ENCODE assay signal across 26 cellular contexts in the genomic region with DNA sequence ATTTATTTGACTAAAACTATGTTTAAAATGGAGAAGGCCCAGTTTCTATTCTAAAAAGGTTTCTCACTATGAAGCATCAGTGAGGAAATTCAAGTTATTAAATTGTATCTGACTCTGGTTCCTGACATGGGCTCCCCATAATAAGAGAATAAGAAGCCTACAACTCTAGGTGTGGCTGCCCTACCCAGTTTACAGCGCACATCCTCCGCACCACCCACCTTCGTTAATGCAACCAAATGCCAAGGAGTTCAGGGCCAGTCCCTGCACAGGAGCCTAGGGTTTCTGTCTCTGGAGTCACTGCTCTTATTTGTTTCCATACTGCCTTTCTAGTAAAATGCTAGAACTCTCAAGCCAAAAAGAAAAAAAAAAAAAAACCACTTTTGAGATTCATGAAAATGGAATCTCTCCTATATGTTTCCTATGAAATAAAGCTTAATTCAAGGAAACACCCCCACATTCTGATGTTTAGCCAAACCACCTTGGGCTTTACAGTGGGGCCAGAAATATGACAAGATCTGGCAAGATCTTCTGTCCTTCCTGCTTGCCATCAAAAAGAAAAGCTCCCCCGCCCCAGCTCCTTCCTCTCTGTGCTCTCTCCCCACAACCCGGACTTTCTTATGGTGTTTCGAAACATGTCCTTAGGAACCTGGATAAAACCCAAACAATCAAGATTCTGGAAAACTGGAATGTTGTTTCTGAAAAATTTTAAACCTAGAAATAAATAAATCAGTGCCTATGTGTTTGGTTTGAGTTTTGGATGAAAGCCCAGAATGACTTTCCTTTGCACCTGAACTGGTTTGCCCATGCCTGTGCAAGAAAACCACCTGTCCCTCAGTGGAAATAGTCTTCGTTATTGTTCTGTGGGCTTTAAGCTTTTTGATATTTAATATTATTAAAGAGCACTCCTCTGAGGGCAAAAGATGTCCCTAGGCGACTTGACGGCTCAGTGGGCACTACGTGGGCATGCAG.
DNase-seq lines count a peak whose midpoint lies in the region; ATAC-seq and TF ChIP-seq lines count a peak whose summit lies in the region.
"Had no signal": no experiment of that assay in that cellular context is flagged by ENCODE, and none has a peak within 500 bp of the region (broad histone marks: within the 10 kb centered on the region; RNA-seq: fewer than 3 reads in every experiment).

No MANE protein-coding gene starts in this region.

- H2AFZ ChIP-seq in SK-N-SH (ENCODE audit: low read depth) = no peak overlapping the region
- H2AFZ ChIP-seq: GM23338 had no signal

- no peaks in the 10 kb centered on the region for H3K36me3 ChIP-seq in SK-N-SH (replicated peaks in 1 of 2; ENCODE audit: control insufficient read depth in 1 of 2, insufficient read depth in 2 of 2, low read length in 1 of 2)
- no peaks in the 10 kb centered on the region for H3K36me3 ChIP-seq in esophagus squamous epithelium
- H3K36me3 ChIP-seq: BE2C, pancreas had no signal

- no peak overlapping the region for H3K4me2 ChIP-seq in SK-N-SH
- H3K4me2 ChIP-seq: A549, GM23338 had no signal

- H3K9ac ChIP-seq in SK-N-SH = no peak overlapping the region

- H3K4me1 ChIP-seq in SK-N-SH (ENCODE audit: control insufficient read depth in 1 of 2, insufficient read depth in 2 of 2, low read depth in 1 of 2, low read length in 1 of 2) (peaks cover 0 to 10% of the 10 kb centered on the region in 2 experiments; a peak in 1 of 4 replicates), foreskin keratinocyte (peaks cover 3% of the 10 kb centered on the region), esophagus squamous epithelium (peaks cover 3 to 44% (median 20%) of the 10 kb centered on the region in 3 donors)
- H3K4me1 ChIP-seq: A549, BE2C, pancreas had no signal

- ATAC-seq in SK-N-SH treated with all-trans-retinoic acid at 6 μM for 48 hours (no peak), foreskin keratinocyte (no peak)
- no peak for ATAC-seq in stimulated activated naive CD8-positive, alpha-beta T cell treated with anti-CD3 and anti-CD28 coated beads, Interleukin-15, Interleukin-2, amounts not matched to agents 100 U/mL and 50 U/mL, for 24 hours
- ATAC-seq: A549, GM23338, left cardiac atrium, natural killer cell, right cardiac atrium had no signal

- H4K20me1 ChIP-seq in SK-N-SH (ENCODE audit: insufficient read depth) = no peaks in the 10 kb centered on the region

- no peak overlapping the region for H3K4me3 ChIP-seq in SK-N-SH (ENCODE audit: low read depth in 2 of 2, low read length in 1 of 2)
- H3K4me3 ChIP-seq in esophagus squamous epithelium = no peak overlapping the region
- H3K4me3 ChIP-seq: A549, dorsolateral prefrontal cortex, GM23338, pancreas, SK-N-MC had no signal

- POLR2A ChIA-PET in SK-N-SH (lab: Yijun Ruan, JAX) = no interaction called here

- DNase-seq in SK-N-SH = no peak
- peak; percentile 7 for DNase-seq in amniotic epithelial cell (ENCODE audit: low read depth)
- peak; percentile 24 to 40 for DNase-seq in foreskin keratinocyte
- DNase-seq in NCI-H82 (lab: John Stamatoyannopoulos, UW) = no peak
- no peak for DNase-seq in activated CD4-positive, alpha-beta T cell treated with anti-CD3 and anti-CD28 coated beads for 4 hours
- DNase-seq in stimulated activated naive CD8-positive, alpha-beta T cell treated with anti-CD3 and anti-CD28 coated beads, Interleukin-15, Interleukin-2, amounts not matched to agents 100 U/mL and 50 U/mL, for 24 hours = no peak
- DNase-seq in esophagus squamous epithelium (lab: John Stamatoyannopoulos, UW) = no peak
- DNase-seq: activated CD8-positive, alpha-beta memory T cell treated with anti-CD3 and anti-CD28 coated beads for 24 hours; activated naive CD4-positive, alpha-beta T cell; activated T-cell treated with anti-CD3 and anti-CD28 coated beads, Interleukin-2, amount 50 U/mL, for 24 hours; BE2C; caudate nucleus; dorsolateral prefrontal cortex; left cardiac atrium; natural killer cell; NCI-H2107; NCI-H524; pancreas; right cardiac atrium; stimulated activated CD4-positive, alpha-beta T cell treated with anti-CD3 and anti-CD28 coated beads, Interleukin-12 subunit alpha, Interleukin-12 subunit beta, amount 100 ng/mL, for 4 hours; stimulated activated CD4-positive, alpha-beta T cell treated with anti-CD3 and anti-CD28 coated beads, Interleukin-4, amount 100 ng/mL, for 4 hours; trophoblast cell had no signal

- no peak for TF ChIP-seq CTCF in SK-N-SH (IDR thresholded peaks at IDR 0.05)
- no peak for TF ChIP-seq CTCF in foreskin keratinocyte (conservative IDR thresholded peaks at IDR 0.05)
- TF ChIP-seq CTCF in esophagus squamous epithelium (IDR thresholded peaks at IDR 0.05) = no peak

- H3K27me3 ChIP-seq in SK-N-SH (ENCODE audit: insufficient read depth) = no peaks in the 10 kb centered on the region; the same call in 1 of the 2 replicates
- H3K27me3 ChIP-seq in foreskin keratinocyte = peaks cover 27% of the 10 kb centered on the region
- H3K27me3 ChIP-seq in esophagus squamous epithelium = no peaks in the 10 kb centered on the region
- H3K27me3 ChIP-seq: pancreas had no signal

- H3K9me2 ChIP-seq in SK-N-SH = no peaks in the 10 kb centered on the region

- 81% methylated on average over 10 of the region's 10 CpGs for WGBS in SK-N-SH (ENCODE audit: low lambda C conversion rate)
- WGBS in esophagus squamous epithelium, 2 donors = 36 to 44% methylated on average over 9 to 10 of the region's 10 CpGs

- no peak for TF ChIP-seq EP300 in SK-N-SH (IDR thresholded peaks at IDR 0.05; ENCODE audit: borderline replicate concordance in 1 of 2, low read depth in 1 of 2, low read length in 1 of 2)

- no peaks in the 10 kb centered on the region for H3K9me3 ChIP-seq in SK-N-SH
- no peaks in the 10 kb centered on the region for H3K9me3 ChIP-seq in esophagus squamous epithelium
- H3K9me3 ChIP-seq: A549, BE2C, pancreas had no signal

- CTCF ChIA-PET in SK-N-SH (lab: Yijun Ruan, JAX) = no interaction called here

- no peaks in the 10 kb centered on the region for H3F3A ChIP-seq in SK-N-SH (replicated peaks; ENCODE audit: insufficient read depth)

- H3K79me2 ChIP-seq in SK-N-SH (ENCODE audit: insufficient read depth) = no peaks in the 10 kb centered on the region

- no peak for TF ChIP-seq POLR2A in esophagus squamous epithelium (IDR thresholded peaks at IDR 0.05)

- H3K27ac ChIP-seq in SK-N-SH (ENCODE audit: low read depth in 2 of 2, low read length in 1 of 2) (no peak overlapping the region), foreskin keratinocyte (no peak overlapping the region), esophagus squamous epithelium (peak overlapping the region in 2 of 4 donors; percentile 34 to 54)
- H3K27ac ChIP-seq: A549, dorsolateral prefrontal cortex, pancreas, SK-N-MC had no signal

- intact Hi-C loops in esophagus squamous epithelium (cut with DNase I) = no loop called here

- TF ChIP-seq RAD21 in SK-N-SH (IDR thresholded peaks at IDR 0.05; ENCODE audit: low read length) = no peak

TF ChIP-seq in SK-N-SH treated with all-trans-retinoic acid at 6 μM for 48 hours, 23 proteins besides CTCF, POLR2A, EP300 and RAD21:
- TF ChIP-seq ZFP30 (CRISPR knock-in tag; IDR thresholded peaks at IDR 0.05) = no peak
- TF ChIP-seq, protein P1, sequence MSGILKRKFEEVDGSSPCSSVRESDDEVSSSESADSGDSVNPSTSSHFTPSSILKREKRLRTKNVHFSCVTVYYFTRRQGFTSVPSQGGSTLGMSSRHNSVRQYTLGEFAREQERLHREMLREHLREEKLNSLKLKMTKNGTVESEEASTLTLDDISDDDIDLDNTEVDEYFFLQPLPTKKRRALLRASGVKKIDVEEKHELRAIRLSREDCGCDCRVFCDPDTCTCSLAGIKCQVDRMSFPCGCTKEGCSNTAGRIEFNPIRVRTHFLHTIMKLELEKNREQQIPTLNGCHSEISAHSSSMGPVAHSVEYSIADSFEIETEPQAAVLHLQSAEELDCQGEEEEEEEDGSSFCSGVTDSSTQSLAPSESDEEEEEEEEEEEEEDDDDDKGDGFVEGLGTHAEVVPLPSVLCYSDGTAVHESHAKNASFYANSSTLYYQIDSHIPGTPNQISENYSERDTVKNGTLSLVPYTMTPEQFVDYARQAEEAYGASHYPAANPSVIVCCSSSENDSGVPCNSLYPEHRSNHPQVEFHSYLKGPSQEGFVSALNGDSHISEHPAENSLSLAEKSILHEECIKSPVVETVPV (CRISPR knock-in tag; IDR thresholded peaks at IDR 0.05) = no peak
- peak; percentile 91 for TF ChIP-seq ZNF70 (CRISPR knock-in tag; IDR thresholded peaks at IDR 0.05)

TF ChIP-seq in SK-N-SH, 30 proteins besides CTCF, POLR2A, EP300 and RAD21 (continues in another document):
- no peak for TF ChIP-seq EZH2phosphoT487 (IDR thresholded peaks at IDR 0.05; ENCODE audit: borderline replicate concordance, low read depth)
- TF ChIP-seq NFIC (IDR thresholded peaks at IDR 0.05; ENCODE audit: borderline replicate concordance) = no peak
- TF ChIP-seq FOXJ3 (CRISPR knock-in tag; IDR thresholded peaks at IDR 0.05) = no peak
- no peak for TF ChIP-seq NRF1 (IDR thresholded peaks at IDR 0.05; ENCODE audit: low read depth, low read length)
- no peak for TF ChIP-seq YY1 (IDR thresholded peaks at IDR 0.05; ENCODE audit: low read depth)
- TF ChIP-seq SMC3 (IDR thresholded peaks at IDR 0.05; ENCODE audit: low read depth, low read length) = no peak
- no peak for TF ChIP-seq TAF1 (IDR thresholded peaks at IDR 0.05; ENCODE audit: borderline replicate concordance, low read depth, low read length)
- TF ChIP-seq, protein P2, sequence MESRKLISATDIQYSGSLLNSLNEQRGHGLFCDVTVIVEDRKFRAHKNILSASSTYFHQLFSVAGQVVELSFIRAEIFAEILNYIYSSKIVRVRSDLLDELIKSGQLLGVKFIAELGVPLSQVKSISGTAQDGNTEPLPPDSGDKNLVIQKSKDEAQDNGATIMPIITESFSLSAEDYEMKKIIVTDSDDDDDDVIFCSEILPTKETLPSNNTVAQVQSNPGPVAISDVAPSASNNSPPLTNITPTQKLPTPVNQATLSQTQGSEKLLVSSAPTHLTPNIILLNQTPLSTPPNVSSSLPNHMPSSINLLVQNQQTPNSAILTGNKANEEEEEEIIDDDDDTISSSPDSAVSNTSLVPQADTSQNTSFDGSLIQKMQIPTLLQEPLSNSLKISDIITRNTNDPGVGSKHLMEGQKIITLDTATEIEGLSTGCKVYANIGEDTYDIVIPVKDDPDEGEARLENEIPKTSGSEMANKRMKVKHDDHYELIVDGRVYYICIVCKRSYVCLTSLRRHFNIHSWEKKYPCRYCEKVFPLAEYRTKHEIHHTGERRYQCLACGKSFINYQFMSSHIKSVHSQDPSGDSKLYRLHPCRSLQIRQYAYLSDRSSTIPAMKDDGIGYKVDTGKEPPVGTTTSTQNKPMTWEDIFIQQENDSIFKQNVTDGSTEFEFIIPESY (IDR thresholded peaks at IDR 0.05; ENCODE audit: borderline replicate concordance, low read depth) = no peak
- TF ChIP-seq, protein P3, sequence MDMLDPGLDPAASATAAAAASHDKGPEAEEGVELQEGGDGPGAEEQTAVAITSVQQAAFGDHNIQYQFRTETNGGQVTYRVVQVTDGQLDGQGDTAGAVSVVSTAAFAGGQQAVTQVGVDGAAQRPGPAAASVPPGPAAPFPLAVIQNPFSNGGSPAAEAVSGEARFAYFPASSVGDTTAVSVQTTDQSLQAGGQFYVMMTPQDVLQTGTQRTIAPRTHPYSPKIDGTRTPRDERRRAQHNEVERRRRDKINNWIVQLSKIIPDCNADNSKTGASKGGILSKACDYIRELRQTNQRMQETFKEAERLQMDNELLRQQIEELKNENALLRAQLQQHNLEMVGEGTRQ (IDR thresholded peaks at IDR 0.05; ENCODE audit: borderline replicate concordance, low read depth, low read length) = no peak

Comparison
In these comparisons a context has a peak if more than half of its experiments do, and no peak if none do; other contexts are left out.
1. DNase-seq: peak in amniotic epithelial cell (single experiment) and foreskin keratinocyte (2 of 2); none in SK-N-SH (single experiment), NCI-H82 (single experiment), activated CD4-positive, alpha-beta T cell treated with anti-CD3 and anti-CD28 coated beads for 4 hours (0 of 2), stimulated activated naive CD8-positive, alpha-beta T cell treated with anti-CD3 and anti-CD28 coated beads, Interleukin-15, Interleukin-2, amounts not matched to agents 100 U/mL and 50 U/mL, for 24 hours (single experiment) and esophagus squamous epithelium (single experiment).